10 cellular contexts compared by ENCODE assay signal in the genomic region with DNA sequence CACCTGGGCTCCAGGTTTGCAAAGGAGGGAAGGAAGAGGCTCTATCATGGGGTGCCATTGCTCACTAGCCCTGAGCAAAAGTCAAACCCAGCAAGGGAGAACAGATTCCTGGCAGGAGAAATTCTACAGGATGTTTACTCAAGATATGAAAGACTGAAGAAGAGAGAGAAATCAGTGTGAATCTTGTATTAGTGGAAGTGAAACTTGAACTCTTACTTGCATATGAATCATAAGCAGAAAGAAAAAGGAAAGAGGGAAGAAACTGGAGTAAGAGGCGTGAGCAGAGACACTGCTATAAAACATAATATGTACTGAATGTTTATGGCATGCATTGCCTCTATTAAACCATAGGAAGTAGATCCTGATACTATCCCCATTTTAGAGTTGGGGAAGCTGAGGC.
A peak's percentile ranks its signal among the peaks of the same experiment; 100 is the strongest.
DNase-seq lines count a peak whose midpoint lies in the region; ATAC-seq and TF ChIP-seq lines count a peak whose summit lies in the region.
"Had no signal": no experiment of that assay in that cellular context is flagged by ENCODE, and none has a peak within 500 bp of the region (broad histone marks: within the 10 kb centered on the region; RNA-seq: fewer than 3 reads in every experiment).

No MANE protein-coding gene starts in this region.

- H3K27me3 Mint-ChIP-seq in immature natural killer cell (ENCODE audit: low read depth in 3 of 3): peaks cover 0 to 6% (median 2%) of the 10 kb centered on the region in 3 donors

- no peaks in the 10 kb centered on the region for H3K36me3 Mint-ChIP-seq in immature natural killer cell

- no peak overlapping the region for H3K9ac ChIP-seq in smooth muscle cell (ENCODE audit: low read depth)

- peak; percentile 73 for DNase-seq in choroid plexus epithelial cell (ENCODE audit: low read depth)
- no peak for DNase-seq in NCI-H1436 treated with DMSO at 0.1 percent for 48 hours (lab: John Stamatoyannopoulos, UW)
- DNase-seq in immature natural killer cell: no peak
- DNase-seq in smooth muscle cell (lab: John Stamatoyannopoulos, UW; ENCODE audit: unreplicated experiment): no peak
- DNase-seq in UCSD-AML1 (lab: John Stamatoyannopoulos, UW; ENCODE audit: unreplicated experiment): no peak
- DNase-seq: effector memory CD4-positive, alpha-beta T cell; Peyer's patch had no signal

- no peak overlapping the region for H3K27ac ChIP-seq in smooth muscle cell (ENCODE audit: low read depth)
- H3K27ac ChIP-seq: Peyer's patch had no signal

- H3K4me3 ChIP-seq in choroid plexus epithelial cell (ENCODE audit: low read depth, low read length): no peak overlapping the region
- H3K4me3 ChIP-seq in smooth muscle cell: no peak overlapping the region
- H3K4me3 ChIP-seq: Peyer's patch had no signal

- H2AFZ ChIP-seq in smooth muscle cell (ENCODE audit: low read depth): no peak overlapping the region

- ATAC-seq in GM18508 (IDR thresholded peaks at IDR 0.05; ENCODE audit: insufficient read depth, unreplicated experiment) (peak; percentile 93), GM21529 (IDR thresholded peaks at IDR 0.05; ENCODE audit: unreplicated experiment) (peak; percentile 96), HG03354 (IDR thresholded peaks at IDR 0.05; ENCODE audit: poor library complexity, severe bottlenecking, unreplicated experiment) (peak; percentile 91)

- H3K27ac Mint-ChIP-seq in immature natural killer cell: no peak overlapping the region

- no peaks in the 10 kb centered on the region for H3K4me1 ChIP-seq in smooth muscle cell (ENCODE audit: low read depth)
- H3K4me1 ChIP-seq: Peyer's patch had no signal

- no peaks in the 10 kb centered on the region for H3K9me3 ChIP-seq in smooth muscle cell (replicated peaks; ENCODE audit: low read depth)
- H3K9me3 ChIP-seq: Peyer's patch had no signal

- 97% methylated on average over 1 of the region's 1 CpG for WGBS in smooth muscle cell (ENCODE audit: low lambda C conversion rate)

- no peak overlapping the region for H3K4me2 ChIP-seq in smooth muscle cell

- H3K79me2 ChIP-seq in smooth muscle cell (ENCODE audit: low read depth): no peaks in the 10 kb centered on the region

- H3K27me3 ChIP-seq in smooth muscle cell (ENCODE audit: low read depth): no peaks in the 10 kb centered on the region
- H3K27me3 ChIP-seq: Peyer's patch had no signal

- no peak for TF ChIP-seq CTCF in choroid plexus epithelial cell (conservative IDR thresholded peaks at IDR 0.05; ENCODE audit: low read depth, low read length)
- TF ChIP-seq CTCF in smooth muscle cell (IDR thresholded peaks at IDR 0.05; ENCODE audit: borderline replicate concordance, insufficient read depth, poor library complexity, severe bottlenecking): no peak

- H3F3A ChIP-seq in smooth muscle cell (ENCODE audit: low read depth): no peaks in the 10 kb centered on the region

- no peaks in the 10 kb centered on the region for H3K9me3 Mint-ChIP-seq in immature natural killer cell

- no peaks in the 10 kb centered on the region for H3K36me3 ChIP-seq in smooth muscle cell (ENCODE audit: low read depth)
- H3K36me3 ChIP-seq: Peyer's patch had no signal

- H3K4me3 Mint-ChIP-seq in immature natural killer cell: no peak overlapping the region

- H3K4me1 Mint-ChIP-seq in immature natural killer cell: peaks cover 0 to 1% of the 10 kb centered on the region in 2 donors

- H4K20me1 ChIP-seq in smooth muscle cell (ENCODE audit: low read depth): no peaks in the 10 kb centered on the region
